Comparison of ENCODE assay signal across 24 cellular contexts in the genomic region with DNA sequence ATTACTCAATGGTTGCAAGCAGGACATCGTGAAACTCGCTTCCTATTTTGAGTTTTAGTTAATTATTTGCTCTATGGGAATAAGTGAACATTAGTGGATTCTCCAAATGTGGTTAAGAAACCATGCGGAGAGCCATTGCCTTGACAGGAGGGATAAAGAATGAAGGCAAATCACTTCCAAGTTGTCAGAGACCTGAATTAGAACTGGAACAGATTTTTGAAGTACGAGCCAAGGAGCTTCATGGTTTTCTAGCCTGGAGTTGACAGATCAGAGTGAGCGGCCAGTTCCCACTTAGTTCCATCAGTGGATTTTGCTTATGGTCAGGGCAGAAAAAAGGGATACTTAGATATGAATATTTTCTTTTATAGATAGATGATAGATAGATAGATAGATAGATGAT.
"Had no signal": no experiment of that assay in that cellular context is flagged by ENCODE, and none has a peak within 500 bp of the region (broad histone marks: within the 10 kb centered on the region; RNA-seq: fewer than 3 reads in every experiment).

No MANE protein-coding gene starts in this region.

- H3K27ac ChIP-seq: body of pancreas, coronary artery, dorsolateral prefrontal cortex, hepatocyte, right lobe of liver, testis, uterus had no signal

- H3K9me3 ChIP-seq: body of pancreas, right lobe of liver, testis, uterus had no signal

- H3K4me2 ChIP-seq: hepatocyte had no signal

- H3K4me1 ChIP-seq: body of pancreas, right lobe of liver, testis, uterus had no signal

- DNase-seq: activated B cell treated with CpG ODN at 0.5 μM for 24 hours; activated CD4-positive, alpha-beta T cell treated with anti-CD3 and anti-CD28 coated beads, Interleukin-2, amount 50 U/mL, for 1 hour; activated CD8-positive, alpha-beta T cell treated with anti-CD3 and anti-CD28 coated beads for 36 hours; activated gamma-delta T cell treated with Interleukin-2 at 50 U/mL for 16 hours; activated naive CD4-positive, alpha-beta T cell treated with anti-CD3 and anti-CD28 coated beads, Interleukin-2, amount 50 U/mL, for 16 hours; activated T-cell treated with anti-CD3 and anti-CD28 coated beads, Interleukin-2, amount 50 U/mL, for 4 hours; amniotic stem cell; body of pancreas; cerebellar nuclear complex; effector memory CD4-positive, alpha-beta T cell; islet precursor cell; left cardiac atrium; left ventricle myocardium superior; right lobe of liver; stimulated activated CD4-positive, alpha-beta T cell treated with anti-CD3 and anti-CD28 coated beads, Interleukin-2, amount 100 ng/mL, for 48 hours; stimulated activated naive CD8-positive, alpha-beta T cell treated with anti-CD3 and anti-CD28 coated beads, Interleukin-15, Interleukin-2, amounts not matched to agents 100 U/mL and 50 U/mL, for 24 hours; T1000; testis; trophoblast cell; uterus had no signal

- FAIRE-seq: frontal cortex had no signal

- H2AFZ ChIP-seq: hepatocyte had no signal

- H3K27me3 ChIP-seq: body of pancreas, dorsolateral prefrontal cortex, hepatocyte, right lobe of liver, testis, uterus had no signal

- H3K79me2 ChIP-seq: hepatocyte had no signal

- H3K36me3 ChIP-seq: right lobe of liver, uterus had no signal

- H3K4me3 ChIP-seq: body of pancreas, coronary artery, dorsolateral prefrontal cortex, hepatocyte, right lobe of liver, testis, uterus had no signal
